In genomic region chr2:208496129-208496528, GRCh38 we compare ENCODE assay signal across 34 cellular contexts.
"Had no signal": no experiment of that assay in that cellular context is flagged by ENCODE, and none has a peak within 500 bp of the region (broad histone marks: within the 10 kb centered on the region; RNA-seq: fewer than 3 reads in every experiment).

No MANE protein-coding gene starts in this region.

- H3K9me3 ChIP-seq: esophagus muscularis mucosa, gastrocnemius medialis, heart left ventricle had no signal

- H3K4me3 ChIP-seq: coronary artery, dorsolateral prefrontal cortex, esophagus muscularis mucosa, gastrocnemius medialis, heart left ventricle had no signal

- H3K36me3 ChIP-seq: brain microvascular endothelial cell, esophagus muscularis mucosa, gastrocnemius medialis, heart left ventricle had no signal

- DNase-seq: activated CD4-positive, alpha-beta memory T cell treated with anti-CD3 and anti-CD28 coated beads for 36 hours; activated CD4-positive, alpha-beta T cell treated with anti-CD3 and anti-CD28 coated beads for 36 hours; activated CD4-positive, alpha-beta T cell treated with anti-CD3 and anti-CD28 coated beads, Interleukin-2, amount 10 ng/mL, durations not matched to agents 24 days and 14 days; activated CD4-positive, CD25-positive, alpha-beta regulatory T cell; activated CD4-positive, CD25-positive, alpha-beta regulatory T cell treated with anti-CD3 and anti-CD28 coated beads, Interleukin-2, amount 50 U/mL, for 72 hours; activated CD8-positive, alpha-beta memory T cell treated with anti-CD3 and anti-CD28 coated beads, Interleukin-2, amount 10 ng/mL, durations not matched to agents 7 days and 5 days; activated CD8-positive, alpha-beta memory T cell treated with anti-CD3 and anti-CD28 coated beads, Interleukin-2, amount 50 U/mL, for 4 hours; activated CD8-positive, alpha-beta T cell treated with anti-CD3 and anti-CD28 coated beads, Interleukin-2, amount 10 ng/mL, durations not matched to agents 7 days and 5 days; activated effector memory CD4-positive, alpha-beta T cell treated with anti-CD3 and anti-CD28 coated beads, Interleukin-2, amount 50 U/mL, for 16 hours; activated naive CD4-positive, alpha-beta T cell treated with anti-CD3 and anti-CD28 coated beads for 36 hours; activated naive CD8-positive, alpha-beta T cell treated with anti-CD3 and anti-CD28 coated beads, Interleukin-2, amount 10 ng/mL, durations not matched to agents 7 days and 5 days; activated T-cell treated with anti-CD3 and anti-CD28 coated beads, Interleukin-2, amount 50 U/mL, for 1 hour; activated T-cell treated with anti-CD3 and anti-CD28 coated beads, Interleukin-2, amount 50 U/mL, for 48 hours; anterior cingulate cortex; brain microvascular endothelial cell; dorsolateral prefrontal cortex; effector memory CD4-positive, alpha-beta T cell; endodermal cell; foreskin keratinocyte; gastrocnemius medialis; glutamatergic neuron; heart left ventricle; T-helper 2 cell had no signal

- H3K36me3 Mint-ChIP-seq: activated CD4-positive, alpha-beta memory T cell treated with anti-CD3 and anti-CD28 coated beads for 36 hours; activated CD8-positive, alpha-beta memory T cell treated with anti-CD3 and anti-CD28 coated beads, Interleukin-2, amount 10 ng/mL, durations not matched to agents 7 days and 5 days; activated naive CD4-positive, alpha-beta T cell treated with anti-CD3 and anti-CD28 coated beads, Interleukin-2, amount 50 U/mL, for 24 hours; activated naive CD8-positive, alpha-beta T cell treated with anti-CD3 and anti-CD28 coated beads, Interleukin-2, amount 10 ng/mL, durations not matched to agents 7 days and 5 days had no signal

- ATAC-seq: activated CD4-positive, alpha-beta T cell treated with anti-CD3 and anti-CD28 coated beads for 36 hours; activated CD8-positive, alpha-beta memory T cell treated with anti-CD3 and anti-CD28 coated beads, Interleukin-2, amount 10 ng/mL, durations not matched to agents 7 days and 5 days; activated CD8-positive, alpha-beta T cell treated with anti-CD3 and anti-CD28 coated beads, Interleukin-2, amount 10 ng/mL, durations not matched to agents 7 days and 5 days; foreskin keratinocyte; gastrocnemius medialis; heart left ventricle had no signal

- H3K27me3 ChIP-seq: brain microvascular endothelial cell, foreskin keratinocyte, gastrocnemius medialis, heart left ventricle had no signal

- H3K27ac Mint-ChIP-seq: activated CD4-positive, alpha-beta memory T cell treated with anti-CD3 and anti-CD28 coated beads for 36 hours; activated CD4-positive, alpha-beta T cell treated with anti-CD3 and anti-CD28 coated beads for 36 hours; activated CD4-positive, alpha-beta T cell treated with anti-CD3 and anti-CD28 coated beads, Interleukin-2, amount 10 ng/mL, durations not matched to agents 24 days and 14 days; activated CD8-positive, alpha-beta memory T cell treated with anti-CD3 and anti-CD28 coated beads, Interleukin-2, amount 10 ng/mL, durations not matched to agents 7 days and 5 days; activated CD8-positive, alpha-beta T cell treated with anti-CD3 and anti-CD28 coated beads, Interleukin-2, amount 10 ng/mL, durations not matched to agents 7 days and 5 days; activated naive CD4-positive, alpha-beta T cell treated with anti-CD3 and anti-CD28 coated beads for 36 hours; activated naive CD4-positive, alpha-beta T cell treated with anti-CD3 and anti-CD28 coated beads, Interleukin-2, amount 50 U/mL, for 24 hours; activated naive CD8-positive, alpha-beta T cell treated with anti-CD3 and anti-CD28 coated beads, Interleukin-2, amount 10 ng/mL, durations not matched to agents 7 days and 5 days; activated T-helper 1 cell treated with anti-CD3 and anti-CD28 coated beads, Interleukin-12 subunit alpha, Interleukin-12 subunit beta, Interleukin-2, Interleukin-4 antibody, amounts not matched to agents 30 ng/mL and 10 ng/mL and 1 ng/mL, durations not matched to agents 14 hours and 24 hours and 36 hours; activated T-helper 2 cell treated with anti-CD3 and anti-CD28 coated beads, Interferon-gamma antibody, Interleukin-2, Interleukin-4, amounts not matched to agents 10 μg/mL and 5 μg/mL and 100 μg/mL, durations not matched to agents 14 hours and 24 hours and 36 hours; dendritic cell treated with granulocyte-macrophage colony-stimulating factor and Interleukin-4, amounts not matched to agents 40 ng/mL and 50 ng/mL, for 4 days; endodermal cell had no signal

- H3K4me1 Mint-ChIP-seq: activated CD4-positive, alpha-beta T cell treated with anti-CD3 and anti-CD28 coated beads for 36 hours; activated CD4-positive, alpha-beta T cell treated with anti-CD3 and anti-CD28 coated beads, Interleukin-2, amount 10 ng/mL, durations not matched to agents 24 days and 14 days; activated CD8-positive, alpha-beta memory T cell treated with anti-CD3 and anti-CD28 coated beads, Interleukin-2, amount 10 ng/mL, durations not matched to agents 7 days and 5 days; activated naive CD4-positive, alpha-beta T cell treated with anti-CD3 and anti-CD28 coated beads, Interleukin-2, amount 50 U/mL, for 24 hours; activated naive CD8-positive, alpha-beta T cell treated with anti-CD3 and anti-CD28 coated beads, Interleukin-2, amount 10 ng/mL, durations not matched to agents 7 days and 5 days; central memory CD8-positive, alpha-beta T cell had no signal

- H3K27ac ChIP-seq: brain microvascular endothelial cell, coronary artery, dorsolateral prefrontal cortex, esophagus muscularis mucosa, foreskin keratinocyte, gastrocnemius medialis, heart left ventricle, VCaP had no signal

- H3K27me3 Mint-ChIP-seq: activated CD4-positive, alpha-beta T cell treated with anti-CD3 and anti-CD28 coated beads for 36 hours; activated CD4-positive, alpha-beta T cell treated with anti-CD3 and anti-CD28 coated beads, Interleukin-2, amount 10 ng/mL, durations not matched to agents 24 days and 14 days; activated CD8-positive, alpha-beta memory T cell treated with anti-CD3 and anti-CD28 coated beads, Interleukin-2, amount 10 ng/mL, durations not matched to agents 7 days and 5 days; activated naive CD4-positive, alpha-beta T cell treated with anti-CD3 and anti-CD28 coated beads, Interleukin-2, amount 50 U/mL, for 24 hours; activated naive CD8-positive, alpha-beta T cell treated with anti-CD3 and anti-CD28 coated beads, Interleukin-2, amount 10 ng/mL, durations not matched to agents 7 days and 5 days; central memory CD8-positive, alpha-beta T cell had no signal

- H3K4me1 ChIP-seq: esophagus muscularis mucosa, foreskin keratinocyte, gastrocnemius medialis, heart left ventricle had no signal

- H3K4me3 Mint-ChIP-seq: activated CD4-positive, alpha-beta memory T cell treated with anti-CD3 and anti-CD28 coated beads for 36 hours; activated CD4-positive, alpha-beta T cell treated with anti-CD3 and anti-CD28 coated beads for 36 hours; activated CD4-positive, alpha-beta T cell treated with anti-CD3 and anti-CD28 coated beads, Interleukin-2, amount 10 ng/mL, durations not matched to agents 24 days and 14 days; activated CD8-positive, alpha-beta memory T cell treated with anti-CD3 and anti-CD28 coated beads, Interleukin-2, amount 10 ng/mL, durations not matched to agents 7 days and 5 days; activated CD8-positive, alpha-beta T cell treated with anti-CD3 and anti-CD28 coated beads, Interleukin-2, amount 10 ng/mL, durations not matched to agents 7 days and 5 days; activated naive CD4-positive, alpha-beta T cell treated with anti-CD3 and anti-CD28 coated beads for 36 hours; activated naive CD4-positive, alpha-beta T cell treated with anti-CD3 and anti-CD28 coated beads, Interleukin-2, amount 50 U/mL, for 24 hours; activated naive CD8-positive, alpha-beta T cell treated with anti-CD3 and anti-CD28 coated beads, Interleukin-2, amount 10 ng/mL, durations not matched to agents 7 days and 5 days; activated T-helper 1 cell treated with anti-CD3 and anti-CD28 coated beads, Interleukin-12 subunit alpha, Interleukin-12 subunit beta, Interleukin-2, Interleukin-4 antibody, amounts not matched to agents 30 ng/mL and 10 ng/mL and 1 ng/mL, durations not matched to agents 14 hours and 24 hours and 36 hours; central memory CD8-positive, alpha-beta T cell; dendritic cell treated with granulocyte-macrophage colony-stimulating factor and Interleukin-4, amounts not matched to agents 40 ng/mL and 50 ng/mL, for 4 days; endodermal cell had no signal

- FAIRE-seq: astrocyte, bronchial epithelial cell, TTC549 had no signal

- H3K9me3 Mint-ChIP-seq: activated CD4-positive, alpha-beta memory T cell treated with anti-CD3 and anti-CD28 coated beads for 36 hours; activated CD4-positive, alpha-beta T cell treated with anti-CD3 and anti-CD28 coated beads, Interleukin-2, amount 10 ng/mL, durations not matched to agents 24 days and 14 days; activated naive CD4-positive, alpha-beta T cell treated with anti-CD3 and anti-CD28 coated beads for 36 hours; activated naive CD4-positive, alpha-beta T cell treated with anti-CD3 and anti-CD28 coated beads, Interleukin-2, amount 50 U/mL, for 24 hours; activated naive CD8-positive, alpha-beta T cell treated with anti-CD3 and anti-CD28 coated beads, Interleukin-2, amount 10 ng/mL, durations not matched to agents 7 days and 5 days; activated T-helper 1 cell treated with anti-CD3 and anti-CD28 coated beads, Interleukin-12 subunit alpha, Interleukin-12 subunit beta, Interleukin-2, Interleukin-4 antibody, amounts not matched to agents 30 ng/mL and 10 ng/mL and 1 ng/mL, durations not matched to agents 14 hours and 24 hours and 36 hours; activated T-helper 2 cell treated with anti-CD3 and anti-CD28 coated beads, Interferon-gamma antibody, Interleukin-2, Interleukin-4, amounts not matched to agents 10 μg/mL and 5 μg/mL and 100 μg/mL, durations not matched to agents 14 hours and 24 hours and 36 hours; central memory CD8-positive, alpha-beta T cell; dendritic cell treated with granulocyte-macrophage colony-stimulating factor and Interleukin-4, amounts not matched to agents 40 ng/mL and 50 ng/mL, for 4 days; endodermal cell had no signal
